ENCODE assay signal across 23 cellular contexts in genomic region chr12:17511369-17511768, GRCh38.
DNase-seq lines count a peak whose midpoint lies in the region; TF ChIP-seq lines count a peak whose summit lies in the region.
"Had no signal": no experiment of that assay in that cellular context is flagged by ENCODE, and none has a peak within 500 bp of the region (broad histone marks: within the 10 kb centered on the region; RNA-seq: fewer than 3 reads in every experiment).

No MANE protein-coding gene starts in this region.

- H3K4me3 ChIP-seq in A673 (ENCODE audit: low read depth, low read length, poor library complexity, severe bottlenecking) (no peak overlapping the region), H7 (ENCODE audit: insufficient read depth, low read depth, low read length) (no peak overlapping the region), kidney epithelial cell (ENCODE audit: low read depth, low read length) (no peak overlapping the region)
- H3K4me3 ChIP-seq: left lung, transverse colon had no signal

- H3K27me3 ChIP-seq in A673 (replicated peaks; ENCODE audit: insufficient read depth, low read depth, low read length, poor library complexity) (no peaks in the 10 kb centered on the region), H7 (ENCODE audit: control insufficient read depth, insufficient read depth, low read length) (no peaks in the 10 kb centered on the region; the same call in 1 of the 2 replicates), kidney epithelial cell (ENCODE audit: control insufficient read depth, insufficient read depth, low read length) (no peaks in the 10 kb centered on the region)
- H3K27me3 ChIP-seq: left lung, transverse colon had no signal

- H3K36me3 Mint-ChIP-seq in T-helper 2 cell treated with Interferon-gamma antibody and Interleukin-4, amounts not matched to agents 5 μg/mL and 100 μg/mL, for 36 hours (ENCODE audit: low read depth), result no peaks in the 10 kb centered on the region
- H3K36me3 Mint-ChIP-seq: activated naive CD8-positive, alpha-beta T cell treated with anti-CD3 and anti-CD28 coated beads, Interleukin-2, amount 10 ng/mL, durations not matched to agents 7 days and 5 days; brain; CD4-positive, alpha-beta memory T cell had no signal

- peak; percentile 24 for DNase-seq in A673 (ENCODE audit: low spot score)
- peak; percentile 16 for DNase-seq in H7
- DNase-seq in RWPE1 (ENCODE audit: low spot score), result peak; percentile 0
- no peak for DNase-seq in kidney epithelial cell (ENCODE audit: low read depth)
- DNase-seq in GM03348 (ENCODE audit: low spot score), result no peak
- no peak for DNase-seq in putamen (ENCODE audit: low spot score)
- DNase-seq in T-helper 2 cell treated with Interferon-gamma antibody and Interleukin-4, amounts not matched to agents 5 μg/mL and 100 μg/mL, for 36 hours (ENCODE audit: low spot score), result no peak
- DNase-seq in midbrain (lab: John Stamatoyannopoulos, UW), result no peak
- DNase-seq: activated B cell treated with CpG ODN at 0.5 μM for 24 hours; activated CD8-positive, alpha-beta memory T cell treated with anti-CD3 and anti-CD28 coated beads for 24 hours; activated naive CD8-positive, alpha-beta T cell treated with anti-CD3 and anti-CD28 coated beads, Interleukin-2, amount 10 ng/mL, durations not matched to agents 7 days and 5 days; activated T-cell treated with anti-CD3 and anti-CD28 coated beads, Interleukin-2, amount 50 U/mL, for 72 hours; CD4-positive, alpha-beta memory T cell; erythroblast; KG1; left lung; NCI-H1417; NCI-H774; stimulated activated naive CD8-positive, alpha-beta T cell treated with anti-CD3 and anti-CD28 coated beads, Interleukin-15, Interleukin-2, amounts not matched to agents 100 U/mL and 50 U/mL, for 24 hours; transverse colon had no signal

- H3K27me3 Mint-ChIP-seq in T-helper 2 cell treated with Interferon-gamma antibody and Interleukin-4, amounts not matched to agents 5 μg/mL and 100 μg/mL, for 36 hours (ENCODE audit: low read depth), result no peaks in the 10 kb centered on the region
- H3K27me3 Mint-ChIP-seq: activated B cell treated with CpG ODN at 0.5 μM for 24 hours; activated naive CD8-positive, alpha-beta T cell treated with anti-CD3 and anti-CD28 coated beads, Interleukin-2, amount 10 ng/mL, durations not matched to agents 7 days and 5 days; brain; CD4-positive, alpha-beta memory T cell; dendritic cell treated with granulocyte-macrophage colony-stimulating factor and Interleukin-4, amounts not matched to agents 40 ng/mL and 50 ng/mL, for 4 days had no signal

- no peaks in the 10 kb centered on the region for H3K9me3 ChIP-seq in A673 (ENCODE audit: low read depth, low read length, poor library complexity, severe bottlenecking)
- H3K9me3 ChIP-seq: left lung, transverse colon had no signal

- POLR2A ChIA-PET in A673 (lab: Charles Lee; ENCODE audit: low non-redundant PET), result no interaction called here
- POLR2A ChIA-PET in RWPE1 (lab: Yijun Ruan, JAX; ENCODE audit: low non-redundant PET), result no interaction called here

- H3K4me1 ChIP-seq in A673 (ENCODE audit: insufficient read depth, low read length, poor library complexity, severe bottlenecking), result no peaks in the 10 kb centered on the region
- H3K4me1 ChIP-seq: left lung, transverse colon had no signal

- no TSS peak for BruUV-seq in A673 (replicated peaks; lab: Mats Ljungman, UMichigan)

- CTCF ChIA-PET in A673 (lab: Charles Lee) (no interaction called here), RWPE1 (lab: Yijun Ruan, JAX) (interaction anchor here (0.5 to 0.6 kb wide), 2 partner anchors 15 to 130 kb away, joined by 3 to 4 read pairs; no protein-coding TSS in a partner anchor)

- H3K36me3 ChIP-seq in A673 (ENCODE audit: insufficient read depth, low read length, poor library complexity, severe bottlenecking) (no peaks in the 10 kb centered on the region), H7 (replicated peaks; ENCODE audit: control insufficient read depth, insufficient read depth, low read length) (no peaks in the 10 kb centered on the region), kidney epithelial cell (ENCODE audit: control insufficient read depth, insufficient read depth, low read length) (no peaks in the 10 kb centered on the region)
- H3K36me3 ChIP-seq: left lung, transverse colon had no signal

- intact Hi-C loops in A673 (cut with micrococcal nuclease; ENCODE audit: unreplicated experiment), result no loop called here

- H3K4me1 Mint-ChIP-seq in T-helper 2 cell treated with Interferon-gamma antibody and Interleukin-4, amounts not matched to agents 5 μg/mL and 100 μg/mL, for 36 hours (ENCODE audit: low read depth), result no peaks in the 10 kb centered on the region
- H3K4me1 Mint-ChIP-seq: activated B cell treated with CpG ODN at 0.5 μM for 24 hours; activated naive CD8-positive, alpha-beta T cell treated with anti-CD3 and anti-CD28 coated beads, Interleukin-2, amount 10 ng/mL, durations not matched to agents 7 days and 5 days; CD4-positive, alpha-beta memory T cell had no signal

- TF ChIP-seq CTCF in A673 (conservative IDR thresholded peaks at IDR 0.05; ENCODE audit: low read depth, low read length) (peak; percentile 46), RWPE1 (conservative IDR thresholded peaks at IDR 0.05; ENCODE audit: low read depth) (no peak), kidney epithelial cell (IDR thresholded peaks at IDR 0.05; ENCODE audit: insufficient read depth, low read length, poor library complexity, severe bottlenecking) (peak; percentile 34)

- no peak overlapping the region for H3K27ac Mint-ChIP-seq in T-helper 2 cell treated with Interferon-gamma antibody and Interleukin-4, amounts not matched to agents 5 μg/mL and 100 μg/mL, for 36 hours
- H3K27ac Mint-ChIP-seq: activated B cell treated with CpG ODN at 0.5 μM for 24 hours; activated naive CD8-positive, alpha-beta T cell treated with anti-CD3 and anti-CD28 coated beads, Interleukin-2, amount 10 ng/mL, durations not matched to agents 7 days and 5 days; activated T-cell treated with anti-CD3 and anti-CD28 coated beads, Interleukin-2, amount 50 U/mL, for 72 hours; brain; CD4-positive, alpha-beta memory T cell; dendritic cell treated with granulocyte-macrophage colony-stimulating factor and Interleukin-4, amounts not matched to agents 40 ng/mL and 50 ng/mL, for 4 days; T-helper 1 cell treated with Interleukin-12 subunit alpha and Interleukin-12 subunit beta and Interleukin-4 antibody, amounts not matched to agents 30 μg/mL and 1 μg/mL, for 36 hours had no signal

- H3K4me3 Mint-ChIP-seq in T-helper 2 cell treated with Interferon-gamma antibody and Interleukin-4, amounts not matched to agents 5 μg/mL and 100 μg/mL, for 36 hours, result no peak overlapping the region
- H3K4me3 Mint-ChIP-seq: activated B cell treated with CpG ODN at 0.5 μM for 24 hours; activated naive CD8-positive, alpha-beta T cell treated with anti-CD3 and anti-CD28 coated beads, Interleukin-2, amount 10 ng/mL, durations not matched to agents 7 days and 5 days; activated T-cell treated with anti-CD3 and anti-CD28 coated beads, Interleukin-2, amount 50 U/mL, for 72 hours; brain; CD4-positive, alpha-beta memory T cell; dendritic cell treated with granulocyte-macrophage colony-stimulating factor and Interleukin-4, amounts not matched to agents 40 ng/mL and 50 ng/mL, for 4 days; T-helper 1 cell treated with Interleukin-12 subunit alpha and Interleukin-12 subunit beta and Interleukin-4 antibody, amounts not matched to agents 30 μg/mL and 1 μg/mL, for 36 hours had no signal

- H3K27ac ChIP-seq in A673 (ENCODE audit: low read depth, low read length, poor library complexity, severe bottlenecking) (no peak overlapping the region), RWPE1 (no peak overlapping the region)
- H3K27ac ChIP-seq: left lung, transverse colon had no signal

- H3K9me3 Mint-ChIP-seq in T-helper 2 cell treated with Interferon-gamma antibody and Interleukin-4, amounts not matched to agents 5 μg/mL and 100 μg/mL, for 36 hours, result peaks cover 25% of the 10 kb centered on the region
- H3K9me3 Mint-ChIP-seq: brain; dendritic cell treated with granulocyte-macrophage colony-stimulating factor and Interleukin-4, amounts not matched to agents 40 ng/mL and 50 ng/mL, for 4 days had no signal

Comparison
In these comparisons a context has a peak if more than half of its experiments do, and no peak if none do; other contexts are left out.
1. DNase-seq: peak in A673 (single experiment), H7 (single experiment) and RWPE1 (single experiment); none in kidney epithelial cell (single experiment), GM03348 (single experiment), putamen (single experiment), T-helper 2 cell treated with Interferon-gamma antibody and Interleukin-4, amounts not matched to agents 5 μg/mL and 100 μg/mL, for 36 hours (single experiment) and midbrain (single experiment).